ENCODE assay signal across 24 cellular contexts in genomic region chrX:124842205-124842604, GRCh38.
A peak's percentile ranks its signal among the peaks of the same experiment; 100 is the strongest.
DNase-seq lines count a peak whose midpoint lies in the region; ATAC-seq, FAIRE-seq and TF ChIP-seq lines count a peak whose summit lies in the region.
"Had no signal": no experiment of that assay in that cellular context is flagged by ENCODE, and none has a peak within 500 bp of the region (broad histone marks: within the 10 kb centered on the region; RNA-seq: fewer than 3 reads in every experiment).

No MANE protein-coding gene starts in this region.

- H3K9me2 ChIP-seq in GM23338 (ENCODE audit: insufficient read depth): no peaks in the 10 kb centered on the region

- H3K9me3 ChIP-seq in H9 (ENCODE audit: control insufficient read depth, low read depth, low read length) (no peaks in the 10 kb centered on the region), NT2/D1 (ENCODE audit: insufficient read depth, low read length) (no peaks in the 10 kb centered on the region), H1 (ENCODE audit: insufficient read depth in 2 of 2, low read depth in 1 of 2, low read length in 1 of 2) (no peaks in the 10 kb centered on the region), tibial nerve (no peaks in the 10 kb centered on the region)
- H3K9me3 ChIP-seq: A549; BLaER1 treated with 17β-estradiol and CSF1 and Interleukin-3, amounts not matched to agents 10 nM and 100 nM; Caco-2 had no signal

- H3K9me3 Mint-ChIP-seq in GM23338 (no peaks in the 10 kb centered on the region; the same call in 2 of the 3 replicates), H9 (peaks cover 0 to 12% of the 10 kb centered on the region in 2 experiments; a peak in 3 of 5 replicates)
- H3K9me3 Mint-ChIP-seq: CD4-positive, alpha-beta T cell; CD8-positive, alpha-beta T cell had no signal

- no peak for TF ChIP-seq EP300 in H1 (IDR thresholded peaks at IDR 0.05; ENCODE audit: borderline replicate concordance in 1 of 2, low read depth in 2 of 2, low read length in 2 of 2)
- TF ChIP-seq EP300 in tibial nerve (IDR thresholded peaks at IDR 0.05): no peak

- H3K4me3 ChIP-seq in GM23338 (no peak overlapping the region), NT2/D1 (ENCODE audit: insufficient read length, low read depth) (no peak overlapping the region), H1 (ENCODE audit: extremely low read depth in 1 of 4, insufficient read depth in 2 of 4, low read depth in 3 of 4, low read length in 4 of 4) (no peak overlapping the region), tibial nerve (no peak overlapping the region)
- H3K4me3 ChIP-seq: A549; BLaER1 treated with 17β-estradiol and CSF1 and Interleukin-3, amounts not matched to agents 10 nM and 100 nM; GM12878 had no signal

- H3K36me3 ChIP-seq in GM23338 (ENCODE audit: insufficient read depth) (no peaks in the 10 kb centered on the region), NT2/D1 (ENCODE audit: insufficient read depth, insufficient read length, low read length) (no peaks in the 10 kb centered on the region), H1 (ENCODE audit: control insufficient read depth in 2 of 4, insufficient read depth in 4 of 4, low read length in 3 of 4) (no peaks in the 10 kb centered on the region), tibial nerve (no peaks in the 10 kb centered on the region)
- H3K36me3 ChIP-seq: BLaER1 treated with 17β-estradiol and CSF1 and Interleukin-3, amounts not matched to agents 10 nM and 100 nM had no signal

- H4K91ac ChIP-seq in H9 (ENCODE audit: insufficient read length, low read depth, low read length) (no peak overlapping the region), H1 (replicated peaks; ENCODE audit: insufficient read length, low read length) (no peak overlapping the region)

- H3K9ac ChIP-seq in H9 (ENCODE audit: extremely low read depth, insufficient read length, low read length): no peak overlapping the region
- no peak overlapping the region for H3K9ac ChIP-seq in NT2/D1 (ENCODE audit: insufficient read length, low read depth)
- no peak overlapping the region for H3K9ac ChIP-seq in H1 (replicated peaks in 1 of 4; ENCODE audit: extremely low read depth in 1 of 4, low read depth in 3 of 4, low read length in 3 of 4)
- H3K9ac ChIP-seq: BLaER1 treated with 17β-estradiol and CSF1 and Interleukin-3, amounts not matched to agents 10 nM and 100 nM had no signal

- no peak overlapping the region for H2BK15ac ChIP-seq in H9 (ENCODE audit: low read depth, low read length)
- no peak overlapping the region for H2BK15ac ChIP-seq in H1 (ENCODE audit: low read length)

- H3K27me3 Mint-ChIP-seq in GM23338 (ENCODE audit: insufficient read depth, low read depth, poor library complexity): no peaks in the 10 kb centered on the region
- no peaks in the 10 kb centered on the region for H3K27me3 Mint-ChIP-seq in H9 (ENCODE audit: low read depth)
- H3K27me3 Mint-ChIP-seq: B cell; CD4-positive, alpha-beta T cell had no signal

- H2BK12ac ChIP-seq in H9 (ENCODE audit: insufficient read length, low read depth, low read length): no peak overlapping the region
- no peak overlapping the region for H2BK12ac ChIP-seq in H1 (ENCODE audit: low read depth, low read length)

- H2BK20ac ChIP-seq in H9 (ENCODE audit: low read depth, low read length, poor library complexity, severe bottlenecking): no peak overlapping the region
- H2BK20ac ChIP-seq in H1 (ENCODE audit: low read length): no peak overlapping the region

- H3K4me1 ChIP-seq in GM23338 (ENCODE audit: insufficient read depth): peaks cover 23% of the 10 kb centered on the region
- no peaks in the 10 kb centered on the region; the same call in 1 of the 2 replicates for H3K4me1 ChIP-seq in H9 (ENCODE audit: insufficient read depth, low read length)
- H3K4me1 ChIP-seq in NT2/D1 (ENCODE audit: insufficient read depth, insufficient read length): no peaks in the 10 kb centered on the region
- peaks cover 0 to 8% (median 3%) of the 10 kb centered on the region in 4 experiments; a peak in 4 of 7 replicates for H3K4me1 ChIP-seq in H1 (replicated peaks in 1 of 4; ENCODE audit: control insufficient read depth in 3 of 4, insufficient read depth in 4 of 4, low read length in 3 of 4)
- H3K4me1 ChIP-seq in tibial nerve: no peaks in the 10 kb centered on the region
- H3K4me1 ChIP-seq: A549; BLaER1 treated with 17β-estradiol and CSF1 and Interleukin-3, amounts not matched to agents 10 nM and 100 nM; Caco-2 had no signal

- peak; percentile 98 for FAIRE-seq in H1 (lab: Jason Lieb, UNC)
- FAIRE-seq: D721Med, GM12878, GM12892, GM18507 had no signal

- DNase-seq in GM23338 (ENCODE audit: low spot score) (peak; percentile 54), H9 (no peak), NT2/D1 (ENCODE audit: low read depth, low spot score) (peak; percentile 13), H1 (ENCODE audit: low read depth in 1 of 2, low spot score in 2 of 2) (no peak), tibial nerve (ENCODE audit: low spot score in 2 of 2) (no peak), NCI-H146 treated with DMSO at 0.1 percent for 48 hours (lab: John Stamatoyannopoulos, UW; ENCODE audit: unreplicated experiment) (no peak), inferior parietal cortex (ENCODE audit: extremely low spot score) (no peak)
- no peak for DNase-seq in stimulated activated CD8-positive, alpha-beta memory T cell treated with anti-CD3 and anti-CD28 coated beads, Interleukin-4, amount 100 ng/mL, for 48 hours
- DNase-seq: AML-193; Caco-2; Calu3; CD4-positive, alpha-beta T cell; CD8-positive, alpha-beta T cell; DMS79 treated with DMSO at 0.1 percent for 48 hours; GDM1 had no signal

- no peak overlapping the region for H3K56ac ChIP-seq in H9 (ENCODE audit: insufficient read length, low read depth, low read length)
- H3K56ac ChIP-seq in H1 (replicated peaks; ENCODE audit: insufficient read length, low read depth, low read length): no peak overlapping the region

- peaks cover 29% of the 10 kb centered on the region for H3K4me1 Mint-ChIP-seq in GM23338
- H3K4me1 Mint-ChIP-seq in H9: peaks cover 37 to 39% of the 10 kb centered on the region in 2 experiments
- H3K4me1 Mint-ChIP-seq: B cell had no signal

- H3K36me3 Mint-ChIP-seq in GM23338 (ENCODE audit: low read depth) (no peaks in the 10 kb centered on the region), H9 (ENCODE audit: insufficient read depth in 1 of 3, low read depth in 3 of 3) (no peaks in the 10 kb centered on the region)
- H3K36me3 Mint-ChIP-seq: CD8-positive, alpha-beta T cell had no signal

- H2BK120ac ChIP-seq in H9 (ENCODE audit: low read depth, low read length, poor library complexity, severe bottlenecking): no peak overlapping the region
- no peak overlapping the region for H2BK120ac ChIP-seq in H1 (replicated peaks; ENCODE audit: low read depth, low read length)

- H3K23me2 ChIP-seq in H9 (ENCODE audit: insufficient read length, low read depth, low read length, poor library complexity, severe bottlenecking) (no peaks in the 10 kb centered on the region), H1 (ENCODE audit: low read depth, low read length) (no peaks in the 10 kb centered on the region; the same call in 1 of the 2 replicates)

- H3K79me1 ChIP-seq in H9 (ENCODE audit: insufficient read depth, low read depth, low read length, poor library complexity, severe bottlenecking): no peaks in the 10 kb centered on the region
- no peaks in the 10 kb centered on the region for H3K79me1 ChIP-seq in H1 (ENCODE audit: low read depth, low read length)

- H2BK5ac ChIP-seq in H9 (ENCODE audit: insufficient read length, low read length) (no peak overlapping the region), H1 (ENCODE audit: low read depth, low read length) (no peak overlapping the region)

- no peak overlapping the region for H3K23ac ChIP-seq in H9 (ENCODE audit: insufficient read length, low read depth, low read length)
- no peak overlapping the region for H3K23ac ChIP-seq in H1 (ENCODE audit: insufficient read length)

- H3K14ac ChIP-seq in H9 (ENCODE audit: insufficient read depth, low read length) (no peak overlapping the region), H1 (ENCODE audit: insufficient read length) (no peak overlapping the region)

- H3T11ph ChIP-seq in H9 (ENCODE audit: low read length): no peak overlapping the region

- no peak for TF ChIP-seq RAD21 in H1 (IDR thresholded peaks at IDR 0.05 in 1 of 2, conservative IDR thresholded peaks at IDR 0.05 in 1 of 2; ENCODE audit: low read depth in 2 of 2, low read length in 2 of 2)

- H3K4me3 Mint-ChIP-seq in GM23338: no peak overlapping the region
- H3K4me3 Mint-ChIP-seq in H9: no peak overlapping the region
- H3K4me3 Mint-ChIP-seq: B cell; CD4-positive, alpha-beta T cell; CD8-positive, alpha-beta T cell had no signal

- H4K5ac ChIP-seq in H9 (ENCODE audit: insufficient read length, low read depth, low read length): no peak overlapping the region
- no peak overlapping the region for H4K5ac ChIP-seq in H1 (ENCODE audit: insufficient read length, low read depth, low read length)

- H3K27ac ChIP-seq in GM23338 (ENCODE audit: low read depth): no peak overlapping the region
- no peak overlapping the region for H3K27ac ChIP-seq in H9 (ENCODE audit: insufficient read length, low read depth, low read length)
- no peak overlapping the region for H3K27ac ChIP-seq in H1 (ENCODE audit: low read depth, low read length)
- H3K27ac ChIP-seq in tibial nerve: no peak overlapping the region
- H3K27ac ChIP-seq: 22Rv1; A549; BLaER1 treated with 17β-estradiol and CSF1 and Interleukin-3, amounts not matched to agents 10 nM and 100 nM; C4-2B had no signal

- no peak overlapping the region for H3K27ac Mint-ChIP-seq in GM23338
- H3K27ac Mint-ChIP-seq in H9: peak overlapping the region in 2 of 3 experiments; percentile 5 to 19; a peak in 3 of 7 replicates
- H3K27ac Mint-ChIP-seq: B cell; CD4-positive, alpha-beta T cell; CD8-positive, alpha-beta T cell had no signal

- TF ChIP-seq CTCF in GM23338 (conservative IDR thresholded peaks at IDR 0.05; ENCODE audit: low read depth in 2 of 2) (no peak), H9 (conservative IDR thresholded peaks at IDR 0.05) (no peak), H1 (IDR thresholded peaks at IDR 0.05; ENCODE audit: control extremely low read depth in 1 of 3, insufficient read depth in 1 of 3, low read depth in 1 of 3, low read length in 3 of 3) (no peak), tibial nerve (IDR thresholded peaks at IDR 0.05) (no peak)

- H3F3A ChIP-seq in GM23338 (replicated peaks; ENCODE audit: low read depth): no peaks in the 10 kb centered on the region

- no peaks in the 10 kb centered on the region for H3K27me3 ChIP-seq in GM23338 (ENCODE audit: insufficient read depth)
- H3K27me3 ChIP-seq in H9 (ENCODE audit: insufficient read depth, low read length): no peaks in the 10 kb centered on the region
- no peaks in the 10 kb centered on the region for H3K27me3 ChIP-seq in NT2/D1 (ENCODE audit: insufficient read depth, insufficient read length)
- H3K27me3 ChIP-seq in H1 (replicated peaks in 1 of 4; ENCODE audit: control insufficient read depth in 3 of 4, extremely low read depth in 1 of 4, insufficient read depth in 3 of 4, low read length in 3 of 4): no peaks in the 10 kb centered on the region
- no peaks in the 10 kb centered on the region for H3K27me3 ChIP-seq in tibial nerve

- H2AFZ ChIP-seq in GM23338 (no peak overlapping the region), H9 (ENCODE audit: low read length) (no peak overlapping the region), H1 (ENCODE audit: low read length) (no peak overlapping the region)

- H3K4ac ChIP-seq in H9 (ENCODE audit: low read depth, low read length): no peak overlapping the region
- no peak overlapping the region for H3K4ac ChIP-seq in H1 (replicated peaks; ENCODE audit: insufficient read length, low read depth, low read length)

- H2AK5ac ChIP-seq in H9 (ENCODE audit: insufficient read length, low read length) (no peak overlapping the region), H1 (ENCODE audit: low read depth, low read length) (no peak overlapping the region)

- H3K79me2 ChIP-seq in GM23338 (replicated peaks; ENCODE audit: insufficient read depth) (no peaks in the 10 kb centered on the region), H9 (ENCODE audit: insufficient read depth, low read length) (no peaks in the 10 kb centered on the region), H1 (ENCODE audit: control insufficient read depth in 1 of 2, insufficient read depth in 2 of 2, low read length in 2 of 2) (no peaks in the 10 kb centered on the region)

- peak; percentile 67 for ATAC-seq in GM23338
- ATAC-seq: A549; CD8-positive, alpha-beta T cell; GM12878 had no signal

- no peak overlapping the region; the same call in 1 of the 2 replicates for H3K4me2 ChIP-seq in GM23338
- H3K4me2 ChIP-seq in H9 (ENCODE audit: insufficient read depth, insufficient read length, low read length): no peak overlapping the region
- H3K4me2 ChIP-seq in H1 (ENCODE audit: insufficient read depth in 1 of 2, low read depth in 2 of 2, low read length in 2 of 2): peak overlapping the region; percentile 21 to 37; a peak in 2 of 4 replicates
- H3K4me2 ChIP-seq: A549; BLaER1 treated with 17β-estradiol and CSF1 and Interleukin-3, amounts not matched to agents 10 nM and 100 nM had no signal

- H4K8ac ChIP-seq in H9 (replicated peaks; ENCODE audit: insufficient read length, low read depth, low read length): no peak overlapping the region
- H4K8ac ChIP-seq in H1 (ENCODE audit: extremely low read depth, insufficient read depth, low read length): no peak overlapping the region

- TF ChIP-seq POLR2A in H1 (IDR thresholded peaks at IDR 0.05; ENCODE audit: control extremely low read depth in 1 of 2, low read depth in 2 of 2, low read length in 2 of 2): no peak
- no peak for TF ChIP-seq POLR2A in tibial nerve (IDR thresholded peaks at IDR 0.05)

- H3K18ac ChIP-seq in H9 (ENCODE audit: insufficient read length, low read depth, low read length): no peak overlapping the region
- no peak overlapping the region for H3K18ac ChIP-seq in H1 (ENCODE audit: extremely low read depth, low read length)

- H4K20me1 ChIP-seq in GM23338 (replicated peaks; ENCODE audit: insufficient read depth) (no peaks in the 10 kb centered on the region), H9 (ENCODE audit: control insufficient read depth, insufficient read depth, insufficient read length) (no peaks in the 10 kb centered on the region), H1 (replicated peaks in 1 of 2; ENCODE audit: control insufficient read depth in 1 of 2, insufficient read depth in 2 of 2, low read length in 2 of 2) (no peaks in the 10 kb centered on the region)
- H4K20me1 ChIP-seq: BLaER1 treated with 17β-estradiol and CSF1 and Interleukin-3, amounts not matched to agents 10 nM and 100 nM had no signal

- CTCF ChIA-PET in H1 (lab: Charles Lee; ENCODE audit: partially characterized antibody): no interaction called here

- WGBS in H9 (ENCODE audit: extremely low coverage, insufficient read length, low lambda C conversion rate): no CpG with 5 or more reads among the region's 2 CpGs
- 55% methylated on average over 2 of the region's 2 CpGs; no CpG with 5 or more reads in 1 of the 2 experiments for WGBS in H1 (ENCODE audit: extremely low coverage in 1 of 2, insufficient coverage in 1 of 2, insufficient read length in 1 of 2, insufficient replicate concordance in 2 of 2, low coverage in 1 of 2, low lambda C conversion rate in 2 of 2, missing lambda C conversion rate in 1 of 2), 2 experiments
- 56 to 61% methylated on average over 2 of the region's 2 CpGs for WGBS in tibial nerve, 2 donors

- POLR2A ChIA-PET in H1 (lab: Charles Lee; ENCODE audit: partially characterized antibody): no interaction called here

Comparison
In these comparisons a context has a peak if more than half of its experiments do, and no peak if none do; other contexts are left out.
1. DNase-seq: peak in GM23338 (single experiment) and NT2/D1 (single experiment); none in H9 (single experiment), H1 (0 of 2), stimulated activated CD8-positive, alpha-beta memory T cell treated with anti-CD3 and anti-CD28 coated beads, Interleukin-4, amount 100 ng/mL, for 48 hours (single experiment), tibial nerve (0 of 2), NCI-H146 treated with DMSO at 0.1 percent for 48 hours (single experiment) and inferior parietal cortex (single experiment).
2. H3K4me2 ChIP-seq: peak in H1 (2 of 2); none in GM23338 (single experiment) and H9 (single experiment).